Comparison of ENCODE assay signal across 9 cellular contexts in genomic region chr17:77390870-77391269, GRCh38.
A peak's percentile ranks its signal among the peaks of the same experiment; 100 is the strongest.
DNase-seq lines count a peak whose midpoint lies in the region; ATAC-seq, FAIRE-seq and TF ChIP-seq lines count a peak whose summit lies in the region.
"Had no signal": no experiment of that assay in that cellular context is flagged by ENCODE, and none has a peak within 500 bp of the region (broad histone marks: within the 10 kb centered on the region; RNA-seq: fewer than 3 reads in every experiment).

No MANE protein-coding gene starts in this region.

- TF ChIP-seq EP300 in H1 (IDR thresholded peaks at IDR 0.05; ENCODE audit: borderline replicate concordance in 1 of 2, low read depth in 2 of 2, low read length in 2 of 2): no peak

- no peaks in the 10 kb centered on the region for H3K27me3 Mint-ChIP-seq in CD4-positive, alpha-beta T cell

- peaks cover 64% of the 10 kb centered on the region for H3K4me1 ChIP-seq in NT2/D1 (ENCODE audit: insufficient read depth, insufficient read length)
- H3K4me1 ChIP-seq in H1 (replicated peaks in 1 of 4; ENCODE audit: control insufficient read depth in 3 of 4, insufficient read depth in 4 of 4, low read length in 3 of 4): peaks cover 16 to 67% (median 47%) of the 10 kb centered on the region in 4 experiments
- H3K4me1 ChIP-seq in psoas muscle: peaks cover 82% of the 10 kb centered on the region

- peak overlapping the region; percentile 16 for H4K5ac ChIP-seq in H1 (ENCODE audit: insufficient read length, low read depth, low read length)

- H4K20me1 ChIP-seq in H1 (replicated peaks in 1 of 2; ENCODE audit: control insufficient read depth in 1 of 2, insufficient read depth in 2 of 2, low read length in 2 of 2): peaks cover 15 to 30% of the 10 kb centered on the region in 2 experiments

- H3K4me3 Mint-ChIP-seq in CD4-positive, alpha-beta T cell: peak overlapping the region; percentile 65

- WGBS in H1 (ENCODE audit: extremely low coverage in 1 of 2, insufficient coverage in 1 of 2, insufficient read length in 1 of 2, insufficient replicate concordance in 2 of 2, low coverage in 1 of 2, low lambda C conversion rate in 2 of 2, missing lambda C conversion rate in 1 of 2), 2 experiments: 88% methylated on average over 12 of the region's 12 CpGs; no CpG with 5 or more reads in 1 of the 2 experiments
- 82 to 86% (median 85%) methylated on average over 10 to 12 of the region's 12 CpGs for WGBS in psoas muscle, 3 donors

- no peak overlapping the region for H2AFZ ChIP-seq in H1 (ENCODE audit: low read length)

- FAIRE-seq in H1 (lab: Jason Lieb, UNC): no peak

- no peak overlapping the region for H3K27ac ChIP-seq in CD4-positive, alpha-beta T cell (ENCODE audit: low read depth, low read length)
- peak overlapping the region; percentile 47 for H3K27ac ChIP-seq in H1 (ENCODE audit: low read depth, low read length)
- peak overlapping the region; percentile 19 for H3K27ac ChIP-seq in psoas muscle

- H2BK20ac ChIP-seq in H1 (ENCODE audit: low read length): peak overlapping the region; percentile 40; the same call in 1 of the 2 replicates

- H3K18ac ChIP-seq in H1 (ENCODE audit: extremely low read depth, low read length): peak overlapping the region; percentile 55

- no peak overlapping the region for H3K23ac ChIP-seq in H1 (ENCODE audit: insufficient read length)

- DNase-seq in CD4-positive, alpha-beta T cell: no peak
- DNase-seq in NT2/D1 (ENCODE audit: low read depth, low spot score) (no peak), H1 (ENCODE audit: low read depth in 1 of 2, low spot score in 2 of 2) (no peak), psoas muscle (no peak), NCI-H2029 treated with DMSO at 0.1 percent for 48 hours (lab: John Stamatoyannopoulos, UW) (no peak), SKM-1 treated with dmso at 0.1 percent for 144 hours (lab: John Stamatoyannopoulos, UW; ENCODE audit: unreplicated experiment) (no peak), GM03348 (ENCODE audit: low spot score) (no peak)
- DNase-seq in stimulated activated CD4-positive, alpha-beta T cell treated with anti-CD3 and anti-CD28 coated beads, Interleukin-4, amount 100 ng/mL, for 4 hours: no peak
- DNase-seq: activated gamma-delta T cell had no signal

- intact Hi-C loops in CD4-positive, alpha-beta T cell (cut with DNase I, micrococcal nuclease): loop anchor here in 1 of 2 experiments (2.0 to 5.0 kb wide), 3 partner anchors 14 to 49 kb away; no protein-coding TSS in a partner anchor
- intact Hi-C loops in psoas muscle (cut with DNase I): no loop called here

- H4K91ac ChIP-seq in H1 (replicated peaks; ENCODE audit: insufficient read length, low read length): peak overlapping the region; percentile 82

- H2BK15ac ChIP-seq in H1 (ENCODE audit: low read length): no peak overlapping the region; the same call in 1 of the 2 replicates

- H3K9me3 ChIP-seq in CD4-positive, alpha-beta T cell (ENCODE audit: control insufficient read depth, low read length): no peaks in the 10 kb centered on the region
- H3K9me3 ChIP-seq in NT2/D1 (ENCODE audit: insufficient read depth, low read length): no peaks in the 10 kb centered on the region
- H3K9me3 ChIP-seq in H1 (ENCODE audit: insufficient read depth in 2 of 2, low read depth in 1 of 2, low read length in 1 of 2): no peaks in the 10 kb centered on the region
- no peaks in the 10 kb centered on the region for H3K9me3 ChIP-seq in psoas muscle

- no peak for TF ChIP-seq RAD21 in H1 (IDR thresholded peaks at IDR 0.05 in 1 of 2, conservative IDR thresholded peaks at IDR 0.05 in 1 of 2; ENCODE audit: low read depth in 2 of 2, low read length in 2 of 2)

- H4K8ac ChIP-seq in H1 (ENCODE audit: extremely low read depth, insufficient read depth, low read length): 0 out of 2 replicates have a peak overlapping the region, but pooled peaks have one; percentile 60

- H2BK120ac ChIP-seq in H1 (replicated peaks; ENCODE audit: low read depth, low read length): no peak overlapping the region

- POLR2A ChIA-PET in CD4-positive, alpha-beta T cell (lab: Charles Lee): interaction anchor here (0.9 to 6.3 kb wide), 13 partner anchors 9 to 72 kb away, joined by 3 to 85 read pairs (median 15); no protein-coding TSS in a partner anchor
- POLR2A ChIA-PET in H1 (lab: Charles Lee; ENCODE audit: partially characterized antibody): interaction anchor here (1.9 to 3.6 kb wide), 3 partner anchors 9 to 28 kb away, joined by 4 to 17 read pairs (median 16); no protein-coding TSS in a partner anchor

- TF ChIP-seq CTCF in CD4-positive, alpha-beta T cell (IDR thresholded peaks at IDR 0.05): no peak
- TF ChIP-seq CTCF in H1 (IDR thresholded peaks at IDR 0.05; ENCODE audit: control extremely low read depth in 1 of 3, insufficient read depth in 1 of 3, low read depth in 1 of 3, low read length in 3 of 3) (no peak), psoas muscle (IDR thresholded peaks at IDR 0.05) (no peak)

- no peaks in the 10 kb centered on the region; the same call in 1 of the 2 replicates for H3K23me2 ChIP-seq in H1 (ENCODE audit: low read depth, low read length)

- peak overlapping the region; percentile 91 for H2AK5ac ChIP-seq in H1 (ENCODE audit: low read depth, low read length)

- H3K9ac ChIP-seq in NT2/D1 (ENCODE audit: insufficient read length, low read depth) (peak overlapping the region; percentile 79), H1 (replicated peaks in 1 of 4; ENCODE audit: extremely low read depth in 1 of 4, low read depth in 3 of 4, low read length in 3 of 4) (no peak overlapping the region; a peak in 1 of 7 replicates)

- CTCF ChIA-PET in CD4-positive, alpha-beta T cell (lab: Charles Lee): interaction anchor here (1.1 to 2.3 kb wide), 3 partner anchors 9 to 60 kb away, joined by 5 to 21 read pairs (median 5); no protein-coding TSS in a partner anchor
- CTCF ChIA-PET in H1 (lab: Charles Lee; ENCODE audit: partially characterized antibody): interaction anchor here (1.2 to 39.2 kb wide), 6 partner anchors 9 to 45 kb away, joined by 3 to 512 read pairs (median 8); no protein-coding TSS in a partner anchor

- no peak overlapping the region for H3K56ac ChIP-seq in H1 (replicated peaks; ENCODE audit: insufficient read length, low read depth, low read length)

- peaks cover 13% of the 10 kb centered on the region for H3K36me3 Mint-ChIP-seq in CD4-positive, alpha-beta T cell (ENCODE audit: low read depth)

- H3K4me2 ChIP-seq in H1 (ENCODE audit: insufficient read depth in 1 of 2, low read depth in 2 of 2, low read length in 2 of 2): peak overlapping the region in 1 of 2 experiments; percentile 60; a peak in 2 of 4 replicates

- no peak for TF ChIP-seq POLR2A in H1 (IDR thresholded peaks at IDR 0.05; ENCODE audit: control extremely low read depth in 1 of 2, low read depth in 2 of 2, low read length in 2 of 2)

- H3K36me3 ChIP-seq in NT2/D1 (ENCODE audit: insufficient read depth, insufficient read length, low read length) (peaks cover 17% of the 10 kb centered on the region), H1 (ENCODE audit: control insufficient read depth in 2 of 4, insufficient read depth in 4 of 4, low read length in 3 of 4) (no peaks in the 10 kb centered on the region), psoas muscle (ENCODE audit: insufficient read depth in 1 of 2, low read depth in 1 of 2) (no peaks in the 10 kb centered on the region)

- H3K27me3 ChIP-seq in CD4-positive, alpha-beta T cell (ENCODE audit: control insufficient read depth, insufficient read depth, low read length): no peaks in the 10 kb centered on the region
- no peaks in the 10 kb centered on the region for H3K27me3 ChIP-seq in NT2/D1 (ENCODE audit: insufficient read depth, insufficient read length)
- no peaks in the 10 kb centered on the region for H3K27me3 ChIP-seq in H1 (replicated peaks in 1 of 4; ENCODE audit: control insufficient read depth in 3 of 4, extremely low read depth in 1 of 4, insufficient read depth in 3 of 4, low read length in 3 of 4)
- no peaks in the 10 kb centered on the region for H3K27me3 ChIP-seq in psoas muscle (ENCODE audit: insufficient read depth in 3 of 3, low read length in 2 of 3)

- H2BK5ac ChIP-seq in H1 (ENCODE audit: low read depth, low read length): peak overlapping the region; percentile 55; the same call in 1 of the 2 replicates

- peaks cover 16% of the 10 kb centered on the region; the same call in 1 of the 2 replicates for H3K79me1 ChIP-seq in H1 (ENCODE audit: low read depth, low read length)

- H3K14ac ChIP-seq in H1 (ENCODE audit: insufficient read length): no peak overlapping the region

- ATAC-seq in CD4-positive, alpha-beta T cell (ENCODE audit: poor library complexity): no peak
- no peak for ATAC-seq in psoas muscle

- peaks cover 13 to 71% of the 10 kb centered on the region in 2 experiments; a peak in 3 of 4 replicates for H3K79me2 ChIP-seq in H1 (ENCODE audit: control insufficient read depth in 1 of 2, insufficient read depth in 2 of 2, low read length in 2 of 2)

- H3K4me1 Mint-ChIP-seq in CD4-positive, alpha-beta T cell (ENCODE audit: low read depth): peaks cover 88% of the 10 kb centered on the region

- H2BK12ac ChIP-seq in H1 (ENCODE audit: low read depth, low read length): peak overlapping the region; percentile 52; the same call in 1 of the 2 replicates

- no peaks in the 10 kb centered on the region for H3K9me3 Mint-ChIP-seq in CD4-positive, alpha-beta T cell

- no peak overlapping the region for H3K4me3 ChIP-seq in NT2/D1 (ENCODE audit: insufficient read length, low read depth)
- no peak overlapping the region for H3K4me3 ChIP-seq in H1 (ENCODE audit: extremely low read depth in 1 of 4, insufficient read depth in 2 of 4, low read depth in 3 of 4, low read length in 4 of 4)
- H3K4me3 ChIP-seq in psoas muscle: no peak overlapping the region

- peak overlapping the region; percentile 90 for H3K27ac Mint-ChIP-seq in CD4-positive, alpha-beta T cell

- peak overlapping the region; percentile 40 for H3K4ac ChIP-seq in H1 (replicated peaks; ENCODE audit: insufficient read length, low read depth, low read length)

TF ChIP-seq in H1, 55 proteins besides CTCF, POLR2A, EP300 and RAD21:
- TF ChIP-seq, protein P1, sequence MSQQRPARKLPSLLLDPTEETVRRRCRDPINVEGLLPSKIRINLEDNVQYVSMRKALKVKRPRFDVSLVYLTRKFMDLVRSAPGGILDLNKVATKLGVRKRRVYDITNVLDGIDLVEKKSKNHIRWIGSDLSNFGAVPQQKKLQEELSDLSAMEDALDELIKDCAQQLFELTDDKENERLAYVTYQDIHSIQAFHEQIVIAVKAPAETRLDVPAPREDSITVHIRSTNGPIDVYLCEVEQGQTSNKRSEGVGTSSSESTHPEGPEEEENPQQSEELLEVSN (IDR thresholded peaks at IDR 0.05): no peak
- no peak for TF ChIP-seq RBBP5 (IDR thresholded peaks at IDR 0.05; ENCODE audit: borderline replicate concordance, low read depth, low read length)
- TF ChIP-seq SP1 (IDR thresholded peaks at IDR 0.05; ENCODE audit: low read depth, low read length): no peak
- TF ChIP-seq RNF2 (IDR thresholded peaks at IDR 0.05; ENCODE audit: borderline replicate concordance, low read depth, low read length, missing control alignments, poor library complexity, severe bottlenecking): no peak
